1 cellular context compared by ENCODE assay signal in genomic region chr4:112063260-112063659, GRCh38.
TF ChIP-seq lines count a peak whose summit lies in the region.

No MANE protein-coding gene starts in this region.

TF ChIP-seq in endothelial cell of umbilical vein, 7 proteins besides CTCF, POLR2A, EP300 and RAD21 (continued from another document):
- TF ChIP-seq POLR2AphosphoS5 (IDR thresholded peaks at IDR 0.05; ENCODE audit: insufficient read depth, low read depth, low read length) = no peak
- TF ChIP-seq MYC (IDR thresholded peaks at IDR 0.05; ENCODE audit: low read depth, low read length) = no peak
